8 cellular contexts compared by ENCODE assay signal in genomic region chr12:107134558-107134957, GRCh38. TPM values are rescaled to one million over a fixed set of nuclear protein-coding genes. Genes with fewer than 3 reads are reported as not detected.
DNase-seq lines count a peak whose midpoint lies in the region; ATAC-seq and TF ChIP-seq lines count a peak whose summit lies in the region.

No MANE protein-coding gene starts in this region.

- H3K4me3 Mint-ChIP-seq in activated naive CD8-positive, alpha-beta T cell treated with anti-CD3 and anti-CD28 coated beads, Interleukin-2, amount 50 U/mL, for 24 hours: no peak overlapping the region

- H3K9me3 Mint-ChIP-seq in activated naive CD8-positive, alpha-beta T cell treated with anti-CD3 and anti-CD28 coated beads, Interleukin-2, amount 50 U/mL, for 24 hours: no peaks in the 10 kb centered on the region

- DNase-seq in GM12864 (ENCODE audit: low read depth) (no peak), NCI-H69 (lab: John Stamatoyannopoulos, UW) (peak; percentile 76), osteoblast (ENCODE audit: insufficient read length, low spot score, missing footprints) (no peak), amniotic stem cell (lab: John Stamatoyannopoulos, UW) (no peak), midbrain (lab: John Stamatoyannopoulos, UW) (no peak), NCI-H446 (lab: John Stamatoyannopoulos, UW) (no peak), GOT3 (lab: John Stamatoyannopoulos, UW) (no peak)
- peak; percentile 44 for DNase-seq in activated naive CD8-positive, alpha-beta T cell treated with anti-CD3 and anti-CD28 coated beads, Interleukin-2, amount 50 U/mL, for 24 hours

- no peaks in the 10 kb centered on the region for H3K27me3 Mint-ChIP-seq in activated naive CD8-positive, alpha-beta T cell treated with anti-CD3 and anti-CD28 coated beads, Interleukin-2, amount 50 U/mL, for 24 hours

- H3K4me3 ChIP-seq in GM12864 (ENCODE audit: low read depth, low read length) (no peak overlapping the region), osteoblast (ENCODE audit: insufficient read depth, low read length) (no peak overlapping the region)

- H3K36me3 Mint-ChIP-seq in activated naive CD8-positive, alpha-beta T cell treated with anti-CD3 and anti-CD28 coated beads, Interleukin-2, amount 50 U/mL, for 24 hours (ENCODE audit: low read depth): no peaks in the 10 kb centered on the region

- H3K79me2 ChIP-seq in osteoblast (ENCODE audit: insufficient read depth, low read length): no peaks in the 10 kb centered on the region

- H3K27me3 ChIP-seq in osteoblast (ENCODE audit: insufficient read depth, low read length): peaks cover 8% of the 10 kb centered on the region

- TF ChIP-seq CTCF in GM12864 (IDR thresholded peaks at IDR 0.05; ENCODE audit: low read depth, low read length, missing control alignments) (peak; percentile 54), osteoblast (IDR thresholded peaks at IDR 0.05; ENCODE audit: extremely low read depth, low read depth, low read length) (peak; percentile 27)

- no peaks in the 10 kb centered on the region for H4K20me1 ChIP-seq in osteoblast (ENCODE audit: insufficient read depth, low read length)

- H3K4me1 Mint-ChIP-seq in activated naive CD8-positive, alpha-beta T cell treated with anti-CD3 and anti-CD28 coated beads, Interleukin-2, amount 50 U/mL, for 24 hours: no peaks in the 10 kb centered on the region

- H3K27ac ChIP-seq in osteoblast (ENCODE audit: low read depth, low read length): no peak overlapping the region

- H3K4me1 ChIP-seq in osteoblast (ENCODE audit: insufficient read depth, low read length): no peaks in the 10 kb centered on the region

- peak; percentile 63 for ATAC-seq in activated naive CD8-positive, alpha-beta T cell treated with anti-CD3 and anti-CD28 coated beads, Interleukin-2, amount 50 U/mL, for 24 hours

- H3K4me2 ChIP-seq in osteoblast (ENCODE audit: insufficient read depth, low read length): no peak overlapping the region

- H3K9me3 ChIP-seq in osteoblast (ENCODE audit: low read depth, low read length): no peaks in the 10 kb centered on the region

- no peaks in the 10 kb centered on the region for H3K36me3 ChIP-seq in osteoblast (ENCODE audit: insufficient read depth, low read length)

- H3K27ac Mint-ChIP-seq in activated naive CD8-positive, alpha-beta T cell treated with anti-CD3 and anti-CD28 coated beads, Interleukin-2, amount 50 U/mL, for 24 hours: no peak overlapping the region

- no peak overlapping the region for H2AFZ ChIP-seq in osteoblast (ENCODE audit: low read length)

RNA-seq across cellular contexts. Expression of gene CRY1, which starts 41.2 kb away (rescaled TPM):
- 16.2 and 18.1 TPM in 2 replicates for total RNA-seq in osteoblast

Comparison
In these comparisons a context has a peak if more than half of its experiments do, and no peak if none do; other contexts are left out.
1. DNase-seq: peak in NCI-H69 (single experiment) and activated naive CD8-positive, alpha-beta T cell treated with anti-CD3 and anti-CD28 coated beads, Interleukin-2, amount 50 U/mL, for 24 hours (single experiment); none in GM12864 (single experiment), osteoblast (single experiment), amniotic stem cell (single experiment), midbrain (single experiment), NCI-H446 (0 of 2) and GOT3 (single experiment).